ENCODE assay signal across 9 cellular contexts in genomic region chr17:7440113-7440822, GRCh38. TPM values are rescaled to one million over a fixed set of nuclear protein-coding genes. Genes with fewer than 3 reads are reported as not detected.
A peak's percentile ranks its signal among the peaks of the same experiment; 100 is the strongest.
DNase-seq lines count a peak whose midpoint lies in the region; ATAC-seq and TF ChIP-seq lines count a peak whose summit lies in the region.
"Had no signal": no experiment of that assay in that cellular context is flagged by ENCODE, and none has a peak within 500 bp of the region (broad histone marks: within the 10 kb centered on the region; RNA-seq: fewer than 3 reads in every experiment).

No MANE protein-coding gene starts in this region.

- ATAC-seq in GM21360 (IDR thresholded peaks at IDR 0.05; ENCODE audit: unreplicated experiment) = no peak
- no peak for ATAC-seq in GM19467 (IDR thresholded peaks at IDR 0.05; ENCODE audit: unreplicated experiment)

- peaks cover 4% of the 10 kb centered on the region for H3K4me1 ChIP-seq in ovary (ENCODE audit: insufficient read depth)

- H3K36me3 ChIP-seq in ovary = no peaks in the 10 kb centered on the region

- 2 to 4% (median 2%) methylated on average over 45 to 46 of the region's 46 CpGs for whole genome bisulfite sequencing in ovary, 3 donors

- no peaks in the 10 kb centered on the region for H3K9me3 ChIP-seq in ovary

- no peaks in the 10 kb centered on the region for H3K27me3 ChIP-seq in ovary

- H3K4me3 ChIP-seq in fibroblast of the aortic adventitia (ENCODE audit: low read depth, low read length) = peak overlapping the region; percentile 57
- peak overlapping the region; percentile 18 for H3K4me3 ChIP-seq in ovary

- no peak for TF ChIP-seq EP300 in ovary (IDR thresholded peaks at IDR 0.05)

- TF ChIP-seq CTCF in fibroblast of the aortic adventitia (IDR thresholded peaks at IDR 0.05; ENCODE audit: insufficient read depth, low read length) (no peak), ovary (IDR thresholded peaks at IDR 0.05) (no peak)

- no peak for TF ChIP-seq POLR2A in ovary (IDR thresholded peaks at IDR 0.05)

- DNase-seq in DMS53 (lab: John Stamatoyannopoulos, UW) (peak; percentile 76), NCI-H1092 (lab: John Stamatoyannopoulos, UW) (peak; percentile 38), fibroblast of the aortic adventitia (ENCODE audit: low read depth) (peak; percentile 22), ovary (peak; percentile 60 to 73 (median 67)), occipital lobe (lab: John Stamatoyannopoulos, UW) (no peak)
- DNase-seq in activated CD8-positive, alpha-beta memory T cell treated with anti-CD3 and anti-CD28 coated beads for 24 hours = peak; percentile 72

- peak overlapping the region in 1 of 2 donors; percentile 24 for H3K27ac ChIP-seq in ovary

- intact Hi-C loops in ovary (cut with DNase I) = loop anchor here in 3 of 4 donors (5.0 kb wide), 1 partner anchor 37 kb away; the partner anchor contains the start of gene ZBTB4 (in 3 of the 3)

RNA-seq across cellular contexts. Expression of gene FGF11, which starts 1.0 kb away (rescaled TPM):
- total RNA-seq in fibroblast of the aortic adventitia (ENCODE audit: low replicate concordance) (0.36 and 1.7 TPM in 2 replicates), ovary (1 to 10 TPM in 2 of 7 donors, under 1 TPM in 5; 0.10 to 4.2 (median 0.61) TPM), occipital lobe (18.2 TPM)
- 1 to 10 TPM in 1 of 2 donors, under 1 TPM in 1; 0.25 to 5.1 TPM for polyA plus RNA-seq in ovary

RNA-seq across cellular contexts. Expression of gene CHRNB1, which starts 4.6 kb away (rescaled TPM):
- total RNA-seq in fibroblast of the aortic adventitia (ENCODE audit: low replicate concordance) = 4.7 and 6.1 TPM in 2 replicates
- total RNA-seq in ovary = 10 to 100 TPM in 2 of 7 donors, 1 to 10 TPM in 5; 3.2 to 13.5 (median 7.6) TPM
- polyA plus RNA-seq in ovary = 1 to 10 TPM; 5.9 to 7.8 TPM
- 17.2 TPM for total RNA-seq in occipital lobe

RNA-seq across cellular contexts. Expression of gene TMEM102, which starts 5.0 kb away (rescaled TPM):
- total RNA-seq in fibroblast of the aortic adventitia (ENCODE audit: low replicate concordance) (1.6 and 2.2 TPM in 2 replicates), ovary (1 to 10 TPM in 5 of 7 donors, under 1 TPM in 2; 0.43 to 8.3 (median 1.5) TPM), occipital lobe (3.7 TPM)
- 1 to 10 TPM in 1 of 2 donors, under 1 TPM in 1; 0.61 to 1.2 TPM for polyA plus RNA-seq in ovary

RNA-seq across cellular contexts. Expression of gene SPEM3, which starts 11.6 kb away (rescaled TPM):
- total RNA-seq in fibroblast of the aortic adventitia (ENCODE audit: low replicate concordance) = 0.25 TPM in 1 of 2 replicates, not detected in the other
- total RNA-seq in ovary = not detected
- polyA plus RNA-seq in ovary = not detected
- not detected for total RNA-seq in occipital lobe
- total RNA-seq: HT1080 had no signal

RNA-seq across cellular contexts. Expression of gene SPEM2, which starts 14.9 kb away (rescaled TPM):
- total RNA-seq in fibroblast of the aortic adventitia (ENCODE audit: low replicate concordance) (not detected in 2 replicates), ovary (not detected), occipital lobe (not detected)
- polyA plus RNA-seq in ovary = not detected
- total RNA-seq: HT1080 had no signal
